ENCODE assay signal across 9 cellular contexts in genomic region chr11:94786264-94787126, GRCh38. TPM values are rescaled to one million over a fixed set of nuclear protein-coding genes. Genes with fewer than 3 reads are reported as not detected.
DNase-seq lines count a peak whose midpoint lies in the region; ATAC-seq, FAIRE-seq and TF ChIP-seq lines count a peak whose summit lies in the region.
"Had no signal": no experiment of that assay in that cellular context is flagged by ENCODE, and none has a peak within 500 bp of the region (broad histone marks: within the 10 kb centered on the region; RNA-seq: fewer than 3 reads in every experiment).

No MANE protein-coding gene starts in this region.

- H4K20me1 ChIP-seq in OCI-LY7 (ENCODE audit: insufficient read depth, low read length) = no peaks in the 10 kb centered on the region

- FAIRE-seq in pancreas (lab: Jason Lieb, UNC) = peak; percentile 29

- POLR2A ChIA-PET in OCI-LY7 (lab: Charles Lee) = interaction anchor here (0.9 kb wide), 1 partner anchor 42 kb away, joined by 3 read pairs; no protein-coding TSS in a partner anchor

- H3K4me3 ChIP-seq in H7 (ENCODE audit: insufficient read depth, low read depth, low read length) (no peak overlapping the region), OCI-LY7 (ENCODE audit: low read depth, low read length, poor library complexity, severe bottlenecking) (no peak overlapping the region), epithelial cell of esophagus (ENCODE audit: low read length) (no peak overlapping the region), pancreas (no peak overlapping the region)
- H3K4me3 ChIP-seq: BLaER1 treated with 17β-estradiol and CSF1 and Interleukin-3, amounts not matched to agents 10 nM and 100 nM had no signal

- no peak overlapping the region for H3K4me2 ChIP-seq in OCI-LY7 (ENCODE audit: low read length)

- H2AFZ ChIP-seq in OCI-LY7 (ENCODE audit: low read length) = peak overlapping the region; percentile 46; the same call in 1 of the 2 replicates

- H3K27ac ChIP-seq in OCI-LY7 (ENCODE audit: low read depth, low read length, poor library complexity, severe bottlenecking) (no peak overlapping the region), pancreas (no peak overlapping the region)
- H3K27ac ChIP-seq: BLaER1 treated with 17β-estradiol and CSF1 and Interleukin-3, amounts not matched to agents 10 nM and 100 nM had no signal

- 46 to 47% methylated on average over 10 of the region's 10 CpGs for WGBS in pancreas, 2 donors

- H3K4me1 ChIP-seq in OCI-LY7 (ENCODE audit: insufficient read depth, low read length, poor library complexity, severe bottlenecking) (no peaks in the 10 kb centered on the region), pancreas (peaks cover 27 to 46% (median 28%) of the 10 kb centered on the region in 3 donors)

- ATAC-seq in pancreas = peak; percentile 52 to 66 (median 62)

- no peaks in the 10 kb centered on the region for H3K27me3 ChIP-seq in H7 (ENCODE audit: control insufficient read depth, insufficient read depth, low read length)
- H3K27me3 ChIP-seq in pancreas = no peaks in the 10 kb centered on the region
- H3K27me3 ChIP-seq: BLaER1 treated with 17β-estradiol and CSF1 and Interleukin-3, amounts not matched to agents 10 nM and 100 nM had no signal

- BruUV-seq in OCI-LY7 (replicated peaks; lab: Mats Ljungman, UMichigan) = no TSS peak

- H3K9me2 ChIP-seq in OCI-LY7 (ENCODE audit: insufficient read depth, low read length) = no peaks in the 10 kb centered on the region

- DNase-seq in DMS153 treated with DMSO at 0.1 percent for 48 hours (lab: John Stamatoyannopoulos, UW; ENCODE audit: unreplicated experiment) = peak; percentile 5
- DNase-seq in DMS153 (lab: John Stamatoyannopoulos, UW) = no peak
- DNase-seq in H7 = peak; percentile 65
- DNase-seq in OCI-LY7 (ENCODE audit: low spot score) = peak; percentile 20
- no peak for DNase-seq in epithelial cell of esophagus (ENCODE audit: low read depth)
- DNase-seq in pancreas = no peak
- no peak for DNase-seq in GDM1 (lab: John Stamatoyannopoulos, UW)
- no peak for DNase-seq in COLO829 (ENCODE audit: low spot score)

- intact Hi-C loops in OCI-LY7 (cut with micrococcal nuclease; ENCODE audit: unreplicated experiment) = loop anchor here (5.0 to 10.0 kb wide), 3 partner anchors 111 to 348 kb away; no protein-coding TSS in a partner anchor
- intact Hi-C loops in pancreas (cut with DNase I) = no loop called here

- no peaks in the 10 kb centered on the region for H3K79me2 ChIP-seq in OCI-LY7 (ENCODE audit: insufficient read depth, low read depth, low read length)

- H3K36me3 ChIP-seq in H7 (replicated peaks; ENCODE audit: control insufficient read depth, insufficient read depth, low read length) (no peaks in the 10 kb centered on the region), OCI-LY7 (ENCODE audit: insufficient read depth, low read length) (no peaks in the 10 kb centered on the region), pancreas (no peaks in the 10 kb centered on the region)

- H3K9me3 ChIP-seq in OCI-LY7 (ENCODE audit: low read length) = no peaks in the 10 kb centered on the region
- no peaks in the 10 kb centered on the region for H3K9me3 ChIP-seq in pancreas

- CTCF ChIA-PET in OCI-LY7 (lab: Charles Lee; ENCODE audit: unreplicated experiment) = no interaction called here

- TF ChIP-seq CTCF in OCI-LY7 (conservative IDR thresholded peaks at IDR 0.05; ENCODE audit: low read length) (peak; percentile 79), epithelial cell of esophagus (IDR thresholded peaks at IDR 0.05; ENCODE audit: insufficient read depth, low read depth, low read length, missing control alignments) (peak; percentile 60), pancreas (IDR thresholded peaks at IDR 0.05) (peak in 3 of 4 donors; percentile 19 to 56 (median 50))

RNA-seq across cellular contexts. Expression of gene AMOTL1, which starts 18.3 kb away (rescaled TPM):
- 18.0 and 20.7 TPM in 2 replicates for total RNA-seq in H7 (2014; rRNA removed; shearing (Covaris generic))
- total RNA-seq in OCI-LY7 (2014; rRNA removed; shearing (Covaris generic)) = not detected in 2 replicates
- not detected in 2 replicates for total RNA-seq in OCI-LY7 (2022)
- total RNA-seq in pancreas = 10 to 100 TPM; 17.0 to 30.2 (median 19.6) TPM
- polyA plus RNA-seq in pancreas = 1 to 10 TPM; 3.5 to 5.5 TPM

Comparison
In these comparisons a context has a peak if more than half of its experiments do, and no peak if none do; other contexts are left out.
1. DNase-seq: peak in DMS153 treated with DMSO at 0.1 percent for 48 hours (single experiment), H7 (single experiment) and OCI-LY7 (single experiment); none in DMS153 (single experiment), epithelial cell of esophagus (single experiment), pancreas (0 of 6), GDM1 (single experiment) and COLO829 (single experiment).
2. RNA of gene AMOTL1, which starts 18.3 kb away (total RNA-seq): 17.0 to 30.2 TPM in pancreas and 18.0 to 20.7 TPM in H7; not detected in OCI-LY7; every median in the first group is over 10 times any median in the second.
3. Peak in every context shown above with its lines, with median percentiles within 50 percentile points of each other: CTCF ChIP-seq.